Comparison of ENCODE assay signal across 19 cellular contexts in the genomic region with DNA sequence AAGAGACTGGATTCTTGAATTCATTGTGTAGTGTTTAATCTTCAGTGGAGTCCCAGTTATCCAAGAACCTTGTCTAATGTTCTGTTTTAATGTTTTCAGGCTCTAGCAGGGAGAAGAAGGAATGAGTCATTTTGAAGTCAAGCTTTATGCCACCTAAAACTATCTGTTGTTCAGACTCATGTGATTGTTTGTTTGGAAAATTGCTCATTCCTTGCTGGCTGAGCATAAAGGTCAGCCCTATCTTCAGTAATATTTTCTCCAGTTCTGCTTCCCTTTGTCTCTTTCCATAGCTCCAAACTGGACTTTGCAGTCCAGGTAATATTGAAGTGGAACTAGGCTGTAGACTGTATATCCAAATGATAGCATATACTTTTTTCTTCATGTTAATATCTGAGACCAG. TPM values are rescaled to one million over a fixed set of nuclear protein-coding genes. Genes with fewer than 3 reads are reported as not detected.
DNase-seq lines count a peak whose midpoint lies in the region; TF ChIP-seq lines count a peak whose summit lies in the region.
"Had no signal": no experiment of that assay in that cellular context is flagged by ENCODE, and none has a peak within 500 bp of the region (broad histone marks: within the 10 kb centered on the region; RNA-seq: fewer than 3 reads in every experiment).

No MANE protein-coding gene starts in this region.

- H3K27me3 ChIP-seq in breast epithelium = no peaks in the 10 kb centered on the region
- no peaks in the 10 kb centered on the region for H3K27me3 ChIP-seq in mammary epithelial cell (ENCODE audit: insufficient read depth, low read length)
- H3K27me3 ChIP-seq in kidney epithelial cell (ENCODE audit: control insufficient read depth, insufficient read depth, low read length) = no peaks in the 10 kb centered on the region
- no peaks in the 10 kb centered on the region for H3K27me3 ChIP-seq in ascending aorta
- no peaks in the 10 kb centered on the region for H3K27me3 ChIP-seq in ovary

- H3K4me3 Mint-ChIP-seq in MCF 10A (ENCODE audit: unreplicated experiment) = no peak overlapping the region
- no peak overlapping the region for H3K4me3 Mint-ChIP-seq in activated CD4-positive, alpha-beta T cell treated with anti-CD3 and anti-CD28 coated beads, Interleukin-2, amount 10 ng/mL, durations not matched to agents 24 days and 14 days
- H3K4me3 Mint-ChIP-seq in mesothelial cell of epicardium = no peak overlapping the region
- H3K4me3 Mint-ChIP-seq: CD8-positive, alpha-beta T cell had no signal

- H3K4me1 ChIP-seq in breast epithelium (no peaks in the 10 kb centered on the region), mammary epithelial cell (ENCODE audit: insufficient read depth, low read length) (no peaks in the 10 kb centered on the region), ascending aorta (no peaks in the 10 kb centered on the region), ovary (ENCODE audit: insufficient read depth) (no peaks in the 10 kb centered on the region)

- no peak overlapping the region for H3K9ac ChIP-seq in mammary epithelial cell (ENCODE audit: insufficient read depth, low read length)
- H3K9ac ChIP-seq: GM23248 had no signal

- DNase-seq in MCF 10A (ENCODE audit: unreplicated experiment) (peak; percentile 6), breast epithelium (ENCODE audit: low spot score in 2 of 2) (no peak), mammary epithelial cell (peak; percentile 14), kidney epithelial cell (ENCODE audit: low read depth) (peak; percentile 2), ascending aorta (ENCODE audit: low spot score in 2 of 2) (no peak), mesothelial cell of epicardium (ENCODE audit: low spot score in 2 of 2, unreplicated experiment in 2 of 2) (no peak), ovary (no peak)
- no peak for DNase-seq in activated CD4-positive, alpha-beta T cell treated with anti-CD3 and anti-CD28 coated beads, Interleukin-2, amount 10 ng/mL, durations not matched to agents 24 days and 14 days
- DNase-seq: CD8-positive, alpha-beta T cell; DMS 273 treated with DMSO at 0.1 percent for 48 hours; EL; GM23248; IMR-90; NCI-H1930; NCI-H446; NCI-H69 had no signal

- H3K27me3 Mint-ChIP-seq in MCF 10A (ENCODE audit: insufficient read depth, unreplicated experiment) = no peaks in the 10 kb centered on the region
- H3K27me3 Mint-ChIP-seq in activated CD4-positive, alpha-beta T cell treated with anti-CD3 and anti-CD28 coated beads, Interleukin-2, amount 10 ng/mL, durations not matched to agents 24 days and 14 days = no peaks in the 10 kb centered on the region
- H3K27me3 Mint-ChIP-seq in mesothelial cell of epicardium (ENCODE audit: low read depth) = peaks cover 45% of the 10 kb centered on the region

- H3K4me2 ChIP-seq in mammary epithelial cell (ENCODE audit: insufficient read depth, low read depth, low read length) = no peak overlapping the region

- H3K36me3 ChIP-seq in breast epithelium = no peaks in the 10 kb centered on the region
- H3K36me3 ChIP-seq in mammary epithelial cell (ENCODE audit: insufficient read depth, low read length) = no peaks in the 10 kb centered on the region
- no peaks in the 10 kb centered on the region for H3K36me3 ChIP-seq in kidney epithelial cell (ENCODE audit: control insufficient read depth, insufficient read depth, low read length)
- no peaks in the 10 kb centered on the region for H3K36me3 ChIP-seq in ascending aorta
- no peaks in the 10 kb centered on the region for H3K36me3 ChIP-seq in ovary

- H3K9me3 ChIP-seq in breast epithelium (no peaks in the 10 kb centered on the region), mammary epithelial cell (replicated peaks; ENCODE audit: insufficient read depth, low read length) (no peaks in the 10 kb centered on the region), ascending aorta (no peaks in the 10 kb centered on the region), ovary (no peaks in the 10 kb centered on the region)

- intact Hi-C loops in MCF 10A (cut with micrococcal nuclease) (no loop called here), breast epithelium (cut with DNase I; ENCODE audit: low total_unique reads) (no loop called here), mammary epithelial cell (cut with micrococcal nuclease) (no loop called here), ascending aorta (cut with DNase I) (no loop called here), ovary (cut with DNase I) (no loop called here)
- intact Hi-C loops in activated CD4-positive, alpha-beta T cell treated with anti-CD3 and anti-CD28 coated beads, Interleukin-2, amount 10 ng/mL, durations not matched to agents 24 days and 14 days (cut with micrococcal nuclease) = no loop called here

- CTCF ChIA-PET in MCF 10A (lab: Yijun Ruan, JAX) = interaction anchor here (0.6 to 1.2 kb wide), 3 partner anchors 14 to 192 kb away, joined by 3 to 4 read pairs (median 3); no protein-coding TSS in a partner anchor
- CTCF ChIA-PET in mammary epithelial cell (lab: Charles Lee; ENCODE audit: low non-redundant PET) = interaction anchor here (0.6 kb wide), 1 partner anchor 57 kb away, joined by 3 read pairs; no protein-coding TSS in a partner anchor

- H3K27ac Mint-ChIP-seq in MCF 10A (ENCODE audit: low read depth, unreplicated experiment) (no peak overlapping the region), mesothelial cell of epicardium (no peak overlapping the region)
- no peak overlapping the region for H3K27ac Mint-ChIP-seq in activated CD4-positive, alpha-beta T cell treated with anti-CD3 and anti-CD28 coated beads, Interleukin-2, amount 10 ng/mL, durations not matched to agents 24 days and 14 days
- H3K27ac Mint-ChIP-seq: CD8-positive, alpha-beta T cell had no signal

- H3K4me1 Mint-ChIP-seq in MCF 10A (ENCODE audit: insufficient read depth, unreplicated experiment) = no peaks in the 10 kb centered on the region
- no peaks in the 10 kb centered on the region for H3K4me1 Mint-ChIP-seq in activated CD4-positive, alpha-beta T cell treated with anti-CD3 and anti-CD28 coated beads, Interleukin-2, amount 10 ng/mL, durations not matched to agents 24 days and 14 days
- no peaks in the 10 kb centered on the region for H3K4me1 Mint-ChIP-seq in mesothelial cell of epicardium

- H4K20me1 ChIP-seq in mammary epithelial cell (ENCODE audit: insufficient read depth, low read length) = no peaks in the 10 kb centered on the region

- H3K79me2 ChIP-seq in mammary epithelial cell (ENCODE audit: insufficient read depth, low read length) = no peaks in the 10 kb centered on the region

- H3K27ac ChIP-seq in breast epithelium (no peak overlapping the region), mammary epithelial cell (ENCODE audit: insufficient read depth, low read depth, low read length) (no peak overlapping the region), ascending aorta (no peak overlapping the region), ovary (no peak overlapping the region)
- H3K27ac ChIP-seq: 22Rv1, GM23248 had no signal

- TF ChIP-seq CTCF in MCF 10A (IDR thresholded peaks at IDR 0.05; ENCODE audit: unreplicated experiment) (no peak), breast epithelium (IDR thresholded peaks at IDR 0.05) (no peak), mammary epithelial cell (conservative IDR thresholded peaks at IDR 0.05 in 1 of 2, IDR thresholded peaks at IDR 0.05 in 1 of 2; ENCODE audit: extremely low read depth in 1 of 2, insufficient read depth in 1 of 2, low read depth in 1 of 2, low read length in 2 of 2) (no peak), kidney epithelial cell (IDR thresholded peaks at IDR 0.05; ENCODE audit: insufficient read depth, low read length, poor library complexity, severe bottlenecking) (no peak), ascending aorta (IDR thresholded peaks at IDR 0.05) (no peak), mesothelial cell of epicardium (IDR thresholded peaks at IDR 0.05; ENCODE audit: unreplicated experiment) (no peak), ovary (IDR thresholded peaks at IDR 0.05) (no peak)

- H3K9me3 Mint-ChIP-seq in MCF 10A (ENCODE audit: unreplicated experiment) = no peaks in the 10 kb centered on the region
- no peaks in the 10 kb centered on the region for H3K9me3 Mint-ChIP-seq in activated CD4-positive, alpha-beta T cell treated with anti-CD3 and anti-CD28 coated beads, Interleukin-2, amount 10 ng/mL, durations not matched to agents 24 days and 14 days
- no peaks in the 10 kb centered on the region for H3K9me3 Mint-ChIP-seq in mesothelial cell of epicardium
- H3K9me3 Mint-ChIP-seq: CD8-positive, alpha-beta T cell had no signal

- H3K36me3 Mint-ChIP-seq in MCF 10A (ENCODE audit: insufficient read depth, unreplicated experiment) = no peaks in the 10 kb centered on the region
- H3K36me3 Mint-ChIP-seq in activated CD4-positive, alpha-beta T cell treated with anti-CD3 and anti-CD28 coated beads, Interleukin-2, amount 10 ng/mL, durations not matched to agents 24 days and 14 days (ENCODE audit: low read depth) = no peaks in the 10 kb centered on the region
- H3K36me3 Mint-ChIP-seq in mesothelial cell of epicardium = no peaks in the 10 kb centered on the region
- H3K36me3 Mint-ChIP-seq: CD8-positive, alpha-beta T cell had no signal

- H2AFZ ChIP-seq in mammary epithelial cell (ENCODE audit: low read depth, low read length) = no peak overlapping the region
- H2AFZ ChIP-seq: GM23248 had no signal

- no peak for TF ChIP-seq EP300 in ovary (IDR thresholded peaks at IDR 0.05)

- no peak for TF ChIP-seq POLR2A in breast epithelium (IDR thresholded peaks at IDR 0.05)
- no peak for TF ChIP-seq POLR2A in ovary (IDR thresholded peaks at IDR 0.05)

- dilution Hi-C loops in mammary epithelial cell (cut with HindIII; ENCODE audit: low sequenced_read_pairs) = no loop called here

- H3K4me3 ChIP-seq in breast epithelium (no peak overlapping the region), mammary epithelial cell (replicated peaks in 1 of 3; ENCODE audit: insufficient read depth in 1 of 3, low read depth in 2 of 3, low read length in 3 of 3) (no peak overlapping the region), kidney epithelial cell (ENCODE audit: low read depth, low read length) (no peak overlapping the region), ascending aorta (no peak overlapping the region), ovary (no peak overlapping the region)
- H3K4me3 ChIP-seq: GM23248 had no signal

- POLR2A ChIA-PET in MCF 10A (lab: Yijun Ruan, JAX) = interaction anchor here (0.6 kb wide), 2 partner anchors 10 to 804 kb away, joined by 3 to 4 read pairs; no protein-coding TSS in a partner anchor

- in situ Hi-C loops in mammary epithelial cell (cut with MboI; ENCODE audit: low sequenced_read_pairs in 2 of 2) = no loop called here

- BruUV-seq in MCF 10A (replicated peaks; lab: Mats Ljungman, UMichigan) (no TSS peak), mammary epithelial cell (replicated peaks; lab: Mats Ljungman, UMichigan) (no TSS peak)

RNA-seq across cellular contexts. Expression of gene CLVS2, which starts 34.3 kb away (rescaled TPM):
- not detected in 2 replicates for total RNA-seq in MCF 10A (2022)
- not detected for total RNA-seq in breast epithelium
- total RNA-seq in mammary epithelial cell = not detected
- not detected for polyA plus RNA-seq in mammary epithelial cell
- polyA minus RNA-seq in mammary epithelial cell = not detected
- 0.04 and 0.07 TPM in 2 replicates for total RNA-seq in kidney epithelial cell
- total RNA-seq in activated CD4-positive, alpha-beta T cell treated with anti-CD3 and anti-CD28 coated beads, Interleukin-2, amount 10 ng/mL, durations not matched to agents 24 days and 14 days = not detected in 2 replicates
- total RNA-seq in ascending aorta = not detected
- total RNA-seq in mesothelial cell of epicardium = 0.11 to 0.27 TPM (median 0.24 TPM) in 3 replicates
- under 1 TPM in 1 of 7 donors, not detected in 6; under 0.01 TPM for total RNA-seq in ovary
- under 1 TPM in 1 of 2 donors, not detected in 1; 0.08 TPM for polyA plus RNA-seq in ovary
- total RNA-seq: CD8-positive, alpha-beta T cell; GM23248; IMR-90; RPMI7951 had no signal
- polyA plus RNA-seq: BJ, GM23248 had no signal

Comparison
In these comparisons a context has a peak if more than half of its experiments do, and no peak if none do; other contexts are left out.
1. DNase-seq: peak in MCF 10A (single experiment), mammary epithelial cell (single experiment) and kidney epithelial cell (single experiment); none in breast epithelium (0 of 2), activated CD4-positive, alpha-beta T cell treated with anti-CD3 and anti-CD28 coated beads, Interleukin-2, amount 10 ng/mL, durations not matched to agents 24 days and 14 days (single experiment), ascending aorta (0 of 2), mesothelial cell of epicardium (0 of 2) and ovary (0 of 5).